In the genomic region with DNA sequence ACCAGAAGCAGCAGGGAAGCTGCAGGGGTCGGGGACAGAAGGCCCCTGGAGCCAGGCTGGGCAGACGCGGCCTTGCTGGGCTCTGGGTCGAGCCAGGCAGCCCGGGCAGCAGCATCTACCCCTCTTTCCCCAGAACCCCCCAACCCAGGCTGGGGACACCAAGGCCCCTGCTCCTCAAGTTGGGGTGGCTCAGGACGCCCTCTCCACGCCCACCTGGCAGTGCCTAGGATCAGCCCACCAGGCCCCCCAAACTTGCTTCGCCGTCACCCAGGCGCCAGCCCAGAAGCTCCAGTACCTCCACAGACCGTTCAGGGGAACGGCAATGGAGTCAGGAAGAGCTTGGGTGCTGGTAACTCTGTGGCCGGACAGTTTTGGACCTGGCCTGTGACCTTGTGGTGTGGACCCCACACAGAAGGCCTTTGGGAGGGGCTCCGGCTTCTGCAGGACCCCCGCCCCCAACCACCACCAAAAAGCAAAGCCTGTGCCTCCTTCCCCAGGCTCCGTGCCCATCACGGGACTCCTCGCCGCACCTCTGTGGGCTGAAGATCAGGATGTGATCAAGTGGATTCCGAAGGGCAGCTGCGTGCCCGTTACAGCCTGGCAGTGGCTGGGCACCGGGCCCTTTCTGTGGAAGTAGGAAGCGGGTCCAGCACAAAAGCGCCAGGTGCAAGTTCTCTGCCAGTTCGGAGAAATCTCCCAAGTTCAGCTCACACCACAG, we compare ENCODE assay signal across 10 cellular contexts. TPM values are rescaled to one million over a fixed set of nuclear protein-coding genes. Genes with fewer than 3 reads are reported as not detected.
DNase-seq lines count a peak whose midpoint lies in the region; ATAC-seq and TF ChIP-seq lines count a peak whose summit lies in the region.
"Had no signal": no experiment of that assay in that cellular context is flagged by ENCODE, and none has a peak within 500 bp of the region (broad histone marks: within the 10 kb centered on the region; RNA-seq: fewer than 3 reads in every experiment).

No MANE protein-coding gene starts in this region.

- H3K4me3 Mint-ChIP-seq in activated naive CD4-positive, alpha-beta T cell treated with anti-CD3 and anti-CD28 coated beads, Interleukin-2, amount 10 ng/mL, durations not matched to agents 7 days and 5 days, result peak overlapping the region; percentile 90

- H3K4me2 ChIP-seq in mesenchymal stem cell (ENCODE audit: low read length, poor library complexity, severe bottlenecking), result no peak overlapping the region

- H3K27me3 ChIP-seq in mesenchymal stem cell (ENCODE audit: control insufficient read depth in 1 of 2, insufficient read depth in 1 of 2, low read length in 2 of 2) (peaks cover 21 to 28% of the 10 kb centered on the region in 2 experiments), testis (no peaks in the 10 kb centered on the region)

- TF ChIP-seq POLR2A in testis (IDR thresholded peaks at IDR 0.05), result no peak

- no peak overlapping the region for H3K9ac ChIP-seq in mesenchymal stem cell (ENCODE audit: low read length)

- H2AFZ ChIP-seq in mesenchymal stem cell (ENCODE audit: low read depth, low read length), result no peak overlapping the region

- H3K27ac ChIP-seq in angular gyrus (ENCODE audit: low read depth, low read length) (peak overlapping the region; percentile 45), mesenchymal stem cell (ENCODE audit: low read length, poor library complexity, severe bottlenecking) (no peak overlapping the region), testis (peak overlapping the region; percentile 14 to 77)
- H3K27ac ChIP-seq: foreskin keratinocyte had no signal

- H3K4me1 ChIP-seq in mesenchymal stem cell (ENCODE audit: control insufficient read depth, insufficient read depth, low read depth, low read length), result peaks cover 23% of the 10 kb centered on the region
- peaks cover 48% of the 10 kb centered on the region for H3K4me1 ChIP-seq in testis
- H3K4me1 ChIP-seq: foreskin keratinocyte had no signal

- H3K14ac ChIP-seq in mesenchymal stem cell (ENCODE audit: low read length in 2 of 2), result peak overlapping the region in 1 of 2 experiments; percentile 55

- H3K9me3 Mint-ChIP-seq in activated naive CD4-positive, alpha-beta T cell treated with anti-CD3 and anti-CD28 coated beads, Interleukin-2, amount 10 ng/mL, durations not matched to agents 7 days and 5 days, result no peaks in the 10 kb centered on the region

- no peak overlapping the region for H2AK5ac ChIP-seq in mesenchymal stem cell (ENCODE audit: low read length, severe bottlenecking)

- 95% methylated on average over 25 of the region's 26 CpGs for WGBS in mesenchymal stem cell
- 82 to 83% methylated on average over 12 to 26 of the region's 26 CpGs for WGBS in testis, 2 donors

- H3K4me3 ChIP-seq in mesenchymal stem cell (ENCODE audit: insufficient read depth in 1 of 2, low read depth in 1 of 2, low read length in 2 of 2) (peak overlapping the region in 1 of 2 experiments; percentile 76), testis (no peak overlapping the region)

- no peak overlapping the region for H2BK12ac ChIP-seq in mesenchymal stem cell (ENCODE audit: low read length in 2 of 2)

- no peaks in the 10 kb centered on the region for H3K79me1 ChIP-seq in mesenchymal stem cell (replicated peaks; ENCODE audit: low read length, poor library complexity, severe bottlenecking)

- ATAC-seq in HG03378 (IDR thresholded peaks at IDR 0.05; ENCODE audit: unreplicated experiment), result no peak
- ATAC-seq: foreskin keratinocyte had no signal

- peak overlapping the region; percentile 70 for H3K27ac Mint-ChIP-seq in activated naive CD4-positive, alpha-beta T cell treated with anti-CD3 and anti-CD28 coated beads, Interleukin-2, amount 10 ng/mL, durations not matched to agents 7 days and 5 days

- H3K18ac ChIP-seq in mesenchymal stem cell (ENCODE audit: low read depth in 1 of 2, low read length in 2 of 2), result peak overlapping the region in 1 of 2 experiments; percentile 22

- no peaks in the 10 kb centered on the region for H3K9me3 ChIP-seq in mesenchymal stem cell (ENCODE audit: control insufficient read depth, low read length)
- no peaks in the 10 kb centered on the region for H3K9me3 ChIP-seq in testis

- peaks cover 21% of the 10 kb centered on the region for H3K27me3 Mint-ChIP-seq in activated naive CD4-positive, alpha-beta T cell treated with anti-CD3 and anti-CD28 coated beads, Interleukin-2, amount 10 ng/mL, durations not matched to agents 7 days and 5 days

- H2BK5ac ChIP-seq in mesenchymal stem cell (ENCODE audit: low read depth, low read length, poor library complexity, severe bottlenecking), result no peak overlapping the region

- intact Hi-C loops in testis (cut with DNase I; ENCODE audit: low total_unique reads), result no loop called here

- no peak overlapping the region for H3K23ac ChIP-seq in mesenchymal stem cell (ENCODE audit: low read length in 2 of 2)

- TF ChIP-seq CTCF in testis (IDR thresholded peaks at IDR 0.05) (no peak), GM20000 (IDR thresholded peaks at IDR 0.05; ENCODE audit: extremely low read depth, missing control alignments) (no peak)

- H2BK15ac ChIP-seq in mesenchymal stem cell (ENCODE audit: low read depth, poor library complexity, severe bottlenecking), result no peak overlapping the region

- CTCF ChIA-PET in activated naive CD4-positive, alpha-beta T cell treated with anti-CD3 and anti-CD28 coated beads, Interleukin-2, amount 10 ng/mL, durations not matched to agents 7 days and 5 days (lab: Charles Lee), result no interaction called here

- peak overlapping the region; percentile 46 for H4K91ac ChIP-seq in mesenchymal stem cell (ENCODE audit: low read length)

- H4K8ac ChIP-seq in mesenchymal stem cell (ENCODE audit: low read length), result peak overlapping the region; percentile 8

- H3K4me1 Mint-ChIP-seq in activated naive CD4-positive, alpha-beta T cell treated with anti-CD3 and anti-CD28 coated beads, Interleukin-2, amount 10 ng/mL, durations not matched to agents 7 days and 5 days, result peaks cover 58% of the 10 kb centered on the region

- no peak overlapping the region for H3K4ac ChIP-seq in mesenchymal stem cell (ENCODE audit: low read depth in 1 of 2, low read length in 2 of 2)

- no peak overlapping the region for H2BK120ac ChIP-seq in mesenchymal stem cell (ENCODE audit: low read depth, low read length)

- H3K36me3 ChIP-seq in mesenchymal stem cell (ENCODE audit: control insufficient read depth in 1 of 2, insufficient read depth in 2 of 2, low read depth in 1 of 2, low read length in 2 of 2) (no peaks in the 10 kb centered on the region), testis (ENCODE audit: low read depth, missing control alignments) (no peaks in the 10 kb centered on the region)

- peaks cover 15% of the 10 kb centered on the region for H3K36me3 Mint-ChIP-seq in activated naive CD4-positive, alpha-beta T cell treated with anti-CD3 and anti-CD28 coated beads, Interleukin-2, amount 10 ng/mL, durations not matched to agents 7 days and 5 days

- DNase-seq in activated naive CD4-positive, alpha-beta T cell treated with anti-CD3 and anti-CD28 coated beads, Interleukin-2, amount 10 ng/mL, durations not matched to agents 7 days and 5 days, result no peak
- no peak for DNase-seq in activated naive CD4-positive, alpha-beta T cell treated with anti-CD3 and anti-CD28 coated beads, Interleukin-2, amount 50 U/mL, for 16 hours
- DNase-seq in mesenchymal stem cell (no peak), testis (no peak), GM20000 (ENCODE audit: low spot score) (no peak), RPMI8226 (no peak)
- DNase-seq: foreskin keratinocyte, NCI-H748 treated with DMSO at 0.1 percent for 48 hours had no signal

RNA-seq across cellular contexts. Expression of gene SLC12A7, which starts 2.2 kb away (rescaled TPM):
- polyA plus RNA-seq in mesenchymal stem cell (2013, experiment 1 of 2), result 23.4 TPM
- polyA plus RNA-seq in mesenchymal stem cell (2013, experiment 2 of 2), result 22.9 TPM
- total RNA-seq in testis, result 100 to 1,000 TPM; 168 to 212 TPM
- 73.2 TPM for polyA plus RNA-seq in testis (ENCODE audit: insufficient read depth, low read depth, low replicate concordance)
